ENCODE assay signal across 15 cellular contexts in the genomic region with DNA sequence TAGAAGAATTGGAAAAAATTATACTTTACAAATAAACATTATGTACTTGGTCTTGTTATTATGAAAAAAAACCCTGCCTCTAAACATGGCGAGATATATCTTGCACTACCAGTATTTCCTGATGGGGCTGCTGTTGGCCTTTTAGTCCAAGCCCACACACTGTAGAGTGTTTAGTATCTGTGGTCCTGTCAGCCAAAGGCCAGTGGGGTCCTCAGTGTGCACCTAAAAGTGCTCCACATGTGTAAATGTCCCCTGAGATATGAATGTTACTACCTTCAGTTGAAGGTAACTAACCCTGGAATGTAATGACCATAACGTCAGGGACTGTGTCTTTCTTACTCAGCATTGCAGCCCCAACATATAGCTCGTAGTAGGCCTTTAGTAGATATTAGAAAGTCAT.
DNase-seq lines count a peak whose midpoint lies in the region; ATAC-seq and TF ChIP-seq lines count a peak whose summit lies in the region.
"Had no signal": no experiment of that assay in that cellular context is flagged by ENCODE, and none has a peak within 500 bp of the region (broad histone marks: within the 10 kb centered on the region; RNA-seq: fewer than 3 reads in every experiment).

No MANE protein-coding gene starts in this region.

- H3K9ac ChIP-seq in OCI-LY3 (ENCODE audit: low read length) (no peak overlapping the region), MM.1S (ENCODE audit: low read length) (no peak overlapping the region)
- H3K9ac ChIP-seq: BLaER1 had no signal

- peak; percentile 59 for ATAC-seq in GM19351 (IDR thresholded peaks at IDR 0.05; ENCODE audit: unreplicated experiment)
- no peak for ATAC-seq in foreskin keratinocyte
- no peak for ATAC-seq in GM21526 (IDR thresholded peaks at IDR 0.05; ENCODE audit: low FRiP score, unreplicated experiment)
- no peak for ATAC-seq in HG02970 (IDR thresholded peaks at IDR 0.05; ENCODE audit: low FRiP score, unreplicated experiment)
- no peak for ATAC-seq in GM18861 (IDR thresholded peaks at IDR 0.05; ENCODE audit: unreplicated experiment)
- ATAC-seq: heart right ventricle, left lung, Right ventricle myocardium inferior had no signal

- no peaks in the 10 kb centered on the region for H3K27me3 Mint-ChIP-seq in Caco-2 (ENCODE audit: insufficient read depth, unreplicated experiment)

- peaks cover 6% of the 10 kb centered on the region for H3K36me3 Mint-ChIP-seq in Caco-2 (ENCODE audit: insufficient read depth, unreplicated experiment)
- H3K36me3 Mint-ChIP-seq: activated naive CD4-positive, alpha-beta T cell treated with anti-CD3 and anti-CD28 coated beads, Interleukin-2, amount 10 ng/mL, durations not matched to agents 7 days and 5 days had no signal

- H3K4me1 Mint-ChIP-seq in Caco-2 (ENCODE audit: low read depth, unreplicated experiment): peaks cover 33% of the 10 kb centered on the region

- H3K27ac ChIP-seq in OCI-LY3 (ENCODE audit: low read length): no peak overlapping the region
- H3K27ac ChIP-seq in foreskin keratinocyte: no peak overlapping the region
- no peak overlapping the region for H3K27ac ChIP-seq in MM.1S (ENCODE audit: low read length)
- H3K27ac ChIP-seq: BLaER1, heart right ventricle, left lung had no signal

- no peaks in the 10 kb centered on the region for H3K27me3 ChIP-seq in Caco-2 (replicated peaks; ENCODE audit: control insufficient read depth, insufficient read depth, low read length)
- 0 out of 2 replicates have a peak, but pooled peaks cover 2% of the 10 kb centered on the region for H3K27me3 ChIP-seq in OCI-LY3 (ENCODE audit: low read depth, low read length)
- no peaks in the 10 kb centered on the region for H3K27me3 ChIP-seq in foreskin keratinocyte
- no peaks in the 10 kb centered on the region for H3K27me3 ChIP-seq in MM.1S (replicated peaks; ENCODE audit: insufficient read depth, low read length)
- H3K27me3 ChIP-seq: BLaER1, left lung had no signal

- H3K4me3 ChIP-seq in Caco-2 (ENCODE audit: low read depth, low read length) (no peak overlapping the region), OCI-LY3 (ENCODE audit: low read length) (no peak overlapping the region), MM.1S (ENCODE audit: low read length) (no peak overlapping the region)
- H3K4me3 ChIP-seq: BLaER1, heart right ventricle, left lung had no signal

- no peak overlapping the region for H3K4me3 Mint-ChIP-seq in Caco-2 (ENCODE audit: unreplicated experiment)
- H3K4me3 Mint-ChIP-seq: activated naive CD4-positive, alpha-beta T cell treated with anti-CD3 and anti-CD28 coated beads, Interleukin-2, amount 10 ng/mL, durations not matched to agents 7 days and 5 days had no signal

- TF ChIP-seq CTCF in Caco-2 (IDR thresholded peaks at IDR 0.05; ENCODE audit: insufficient read depth in 1 of 2, low read depth in 1 of 2, low read length in 1 of 2, severe bottlenecking in 1 of 2, unreplicated experiment in 1 of 2) (peak; percentile 40 to 48), OCI-LY3 (IDR thresholded peaks at IDR 0.05; ENCODE audit: low read depth, low read length) (peak; percentile 40; the same call in 1 of the 2 replicates), foreskin keratinocyte (conservative IDR thresholded peaks at IDR 0.05) (peak; percentile 17), MM.1S (IDR thresholded peaks at IDR 0.05; ENCODE audit: low read length) (no peak)

- POLR2A ChIA-PET in Caco-2 (lab: Charles Lee): no interaction called here

- H3K4me2 ChIP-seq in OCI-LY3 (ENCODE audit: low read length) (no peak overlapping the region), MM.1S (ENCODE audit: low read depth, low read length) (no peak overlapping the region)
- H3K4me2 ChIP-seq: BLaER1 had no signal

- peak in 1 of 2 experiments; percentile 41 for DNase-seq in Caco-2
- DNase-seq in foreskin keratinocyte: no peak
- no peak for DNase-seq in MM.1S
- DNase-seq: activated naive CD4-positive, alpha-beta T cell treated with anti-CD3 and anti-CD28 coated beads, Interleukin-2, amount 10 ng/mL, durations not matched to agents 7 days and 5 days; caudate nucleus; heart right ventricle; left lung; NCI-H446 treated with DMSO at 0.1 percent for 48 hours had no signal

- CTCF ChIA-PET in Caco-2 (lab: Charles Lee): no interaction called here

- no peaks in the 10 kb centered on the region for H3K9me2 ChIP-seq in MM.1S (replicated peaks; ENCODE audit: insufficient read depth, low read length)

- no peaks in the 10 kb centered on the region for H3F3A ChIP-seq in MM.1S (ENCODE audit: insufficient read depth, low read length)

- H2AFZ ChIP-seq in OCI-LY3 (ENCODE audit: low read depth, low read length) (no peak overlapping the region), MM.1S (ENCODE audit: low read length) (no peak overlapping the region)

- H3K27ac Mint-ChIP-seq in Caco-2 (ENCODE audit: unreplicated experiment): no peak overlapping the region
- H3K27ac Mint-ChIP-seq: activated naive CD4-positive, alpha-beta T cell treated with anti-CD3 and anti-CD28 coated beads, Interleukin-2, amount 10 ng/mL, durations not matched to agents 7 days and 5 days had no signal

- no TSS peak for BruUV-seq in Caco-2 (replicated peaks; lab: Mats Ljungman, UMichigan)

- H3K9me3 Mint-ChIP-seq in Caco-2 (ENCODE audit: unreplicated experiment): peaks cover 16% of the 10 kb centered on the region

- peaks cover 27% of the 10 kb centered on the region for H3K4me1 ChIP-seq in Caco-2
- H3K4me1 ChIP-seq in OCI-LY3 (ENCODE audit: low read length): no peaks in the 10 kb centered on the region
- H3K4me1 ChIP-seq in foreskin keratinocyte: no peaks in the 10 kb centered on the region
- H3K4me1 ChIP-seq in MM.1S (ENCODE audit: low read length): no peaks in the 10 kb centered on the region

- no peaks in the 10 kb centered on the region for H4K20me1 ChIP-seq in OCI-LY3 (ENCODE audit: insufficient read depth, low read length)
- no peaks in the 10 kb centered on the region for H4K20me1 ChIP-seq in MM.1S (ENCODE audit: insufficient read depth, low read length)
- H4K20me1 ChIP-seq: BLaER1 had no signal

- H3K79me2 ChIP-seq in OCI-LY3 (ENCODE audit: low read length) (no peaks in the 10 kb centered on the region), MM.1S (ENCODE audit: low read length) (no peaks in the 10 kb centered on the region)

- intact Hi-C loops in Caco-2 (cut with micrococcal nuclease; ENCODE audit: unreplicated experiment): loop anchor here (1.0 kb wide), 2 partner anchors 47 to 114 kb away; no protein-coding TSS in a partner anchor

- H3K9me3 ChIP-seq in Caco-2 (no peaks in the 10 kb centered on the region), OCI-LY3 (ENCODE audit: insufficient read depth, low read length) (no peaks in the 10 kb centered on the region), MM.1S (replicated peaks; ENCODE audit: insufficient read depth, low read length) (no peaks in the 10 kb centered on the region)

- H3K36me3 ChIP-seq in Caco-2 (ENCODE audit: control insufficient read depth, insufficient read depth, low read length): no peaks in the 10 kb centered on the region
- no peaks in the 10 kb centered on the region for H3K36me3 ChIP-seq in OCI-LY3 (replicated peaks; ENCODE audit: low read depth, low read length)
- no peaks in the 10 kb centered on the region for H3K36me3 ChIP-seq in MM.1S (replicated peaks; ENCODE audit: insufficient read depth, low read length)
- H3K36me3 ChIP-seq: BLaER1, heart right ventricle, left lung had no signal
